Comparison of ENCODE assay signal across 15 cellular contexts in genomic region chr2:8489751-8490150, GRCh38.
"Had no signal": no experiment of that assay in that cellular context is flagged by ENCODE, and none has a peak within 500 bp of the region (broad histone marks: within the 10 kb centered on the region; RNA-seq: fewer than 3 reads in every experiment).

No MANE protein-coding gene starts in this region.

- H3K27me3 ChIP-seq: breast epithelium, gastrocnemius medialis, pancreas, transverse colon had no signal

- H3K4me3 ChIP-seq: breast epithelium, gastrocnemius medialis, pancreas, skin epidermis, transverse colon had no signal

- H3K27me3 Mint-ChIP-seq: activated naive CD8-positive, alpha-beta T cell had no signal

- H3K27ac ChIP-seq: gastrocnemius medialis, pancreas had no signal

- DNase-seq: activated CD4-positive, CD25-positive, alpha-beta regulatory T cell; activated CD8-positive, alpha-beta memory T cell treated with anti-CD3 and anti-CD28 coated beads for 24 hours; activated gamma-delta T cell; activated T-cell treated with anti-CD3 and anti-CD28 coated beads for 4 hours; aorta; effector CD4-positive, alpha-beta T cell; gastrocnemius medialis; kidney; mesendoderm; T-helper 2 cell; transverse colon had no signal

- H3K27ac Mint-ChIP-seq: activated naive CD8-positive, alpha-beta T cell had no signal

- ATAC-seq: gastrocnemius medialis, pancreas had no signal

- H3K9me3 ChIP-seq: breast epithelium, gastrocnemius medialis, pancreas, transverse colon had no signal

- H3K4me3 Mint-ChIP-seq: activated naive CD8-positive, alpha-beta T cell had no signal

- H3K36me3 ChIP-seq: breast epithelium, gastrocnemius medialis, pancreas, transverse colon had no signal
